Comparison of ENCODE assay signal across 29 cellular contexts in the genomic region with DNA sequence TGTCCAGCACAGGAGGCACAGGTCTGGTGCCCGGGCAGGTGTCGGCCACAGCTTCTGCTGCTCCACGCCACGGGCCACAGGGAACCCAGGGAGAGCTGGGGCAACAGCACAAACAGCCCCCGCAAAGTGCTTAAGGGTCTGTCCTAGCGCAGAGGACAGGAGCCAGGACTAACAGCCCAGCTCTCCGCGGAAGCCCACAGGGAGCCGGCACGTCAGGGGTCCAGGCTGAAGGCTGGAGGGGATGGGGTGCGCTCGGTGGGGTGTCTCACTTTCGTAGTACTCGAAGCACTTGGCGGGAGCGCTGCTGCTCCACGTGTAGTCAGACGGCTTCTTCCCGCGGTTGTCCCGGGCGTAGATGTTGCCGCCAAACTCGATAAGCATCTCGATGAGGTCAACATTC.
"Had no signal": no experiment of that assay in that cellular context is flagged by ENCODE, and none has a peak within 500 bp of the region (broad histone marks: within the 10 kb centered on the region; RNA-seq: fewer than 3 reads in every experiment).

No MANE protein-coding gene starts in this region.

- H3K9me3 ChIP-seq: adrenal gland had no signal

- ATAC-seq: activated CD4-positive, alpha-beta T cell treated with anti-CD3 and anti-CD28 coated beads for 36 hours; activated CD8-positive, alpha-beta memory T cell treated with anti-CD3 and anti-CD28 coated beads, Interleukin-2, amount 10 ng/mL, durations not matched to agents 7 days and 5 days; activated CD8-positive, alpha-beta T cell treated with anti-CD3 and anti-CD28 coated beads, Interleukin-2, amount 10 ng/mL, durations not matched to agents 7 days and 5 days; activated naive CD8-positive, alpha-beta T cell treated with anti-CD3 and anti-CD28 coated beads, Interleukin-2, amount 50 U/mL, for 24 hours; esophagus mucosa; T-helper 17 cell had no signal

- DNase-seq: activated CD4-positive, alpha-beta memory T cell treated with anti-CD3 and anti-CD28 coated beads for 36 hours; activated CD4-positive, alpha-beta T cell treated with anti-CD3 and anti-CD28 coated beads for 36 hours; activated CD4-positive, alpha-beta T cell treated with anti-CD3 and anti-CD28 coated beads, Interleukin-2, amount 10 ng/mL, durations not matched to agents 24 days and 14 days; activated CD4-positive, CD25-positive, alpha-beta regulatory T cell; activated CD4-positive, CD25-positive, alpha-beta regulatory T cell treated with anti-CD3 and anti-CD28 coated beads, Interleukin-2, amount 50 U/mL, for 72 hours; activated CD8-positive, alpha-beta memory T cell treated with anti-CD3 and anti-CD28 coated beads, Interleukin-2, amount 10 ng/mL, durations not matched to agents 7 days and 5 days; activated CD8-positive, alpha-beta memory T cell treated with anti-CD3 and anti-CD28 coated beads, Interleukin-2, amount 50 U/mL, for 4 hours; activated CD8-positive, alpha-beta T cell treated with anti-CD3 and anti-CD28 coated beads, Interleukin-2, amount 10 ng/mL, durations not matched to agents 7 days and 5 days; activated effector memory CD4-positive, alpha-beta T cell treated with anti-CD3 and anti-CD28 coated beads, Interleukin-2, amount 50 U/mL, for 16 hours; activated naive CD4-positive, alpha-beta T cell treated with anti-CD3 and anti-CD28 coated beads for 36 hours; activated naive CD8-positive, alpha-beta T cell treated with anti-CD3 and anti-CD28 coated beads for 36 hours; activated naive CD8-positive, alpha-beta T cell treated with anti-CD3 and anti-CD28 coated beads, Interleukin-2, amount 50 U/mL, for 24 hours; activated T-cell treated with anti-CD3 and anti-CD28 coated beads, Interleukin-2, amount 50 U/mL, for 1 hour; activated T-cell treated with anti-CD3 and anti-CD28 coated beads, Interleukin-2, amount 50 U/mL, for 48 hours; adrenal gland; brain microvascular endothelial cell; dorsolateral prefrontal cortex; effector memory CD4-positive, alpha-beta T cell; endodermal cell; foreskin fibroblast; T-helper 1 cell; T-helper 17 cell; T1000; WERI-Rb-1 had no signal

- H3K27me3 ChIP-seq: adrenal gland, brain microvascular endothelial cell, dorsolateral prefrontal cortex had no signal

- H3K36me3 ChIP-seq: brain microvascular endothelial cell, WERI-Rb-1 had no signal

- FAIRE-seq: astrocyte, bronchial epithelial cell, frontal cortex had no signal

- H3K4me3 ChIP-seq: adrenal gland, coronary artery, dorsolateral prefrontal cortex had no signal

- H3K27ac ChIP-seq: adrenal gland, brain microvascular endothelial cell, coronary artery, dorsolateral prefrontal cortex, WERI-Rb-1 had no signal
